ENCODE assay signal across 12 cellular contexts in genomic region chr2:37858197-37858711, GRCh38.
DNase-seq lines count a peak whose midpoint lies in the region; ATAC-seq and TF ChIP-seq lines count a peak whose summit lies in the region.
"Had no signal": no experiment of that assay in that cellular context is flagged by ENCODE, and none has a peak within 500 bp of the region (broad histone marks: within the 10 kb centered on the region; RNA-seq: fewer than 3 reads in every experiment).

No MANE protein-coding gene starts in this region.

- H3K79me1 ChIP-seq in trophoblast cell (ENCODE audit: low read length), result no peaks in the 10 kb centered on the region

- no peak overlapping the region for H2BK5ac ChIP-seq in trophoblast cell (ENCODE audit: low read depth, low read length, poor library complexity)

- H3K9me3 ChIP-seq in trophoblast cell (ENCODE audit: insufficient read depth, low read depth, low read length), result peaks cover 12% of the 10 kb centered on the region

- no peak overlapping the region for H3K4ac ChIP-seq in trophoblast cell (ENCODE audit: low read depth, low read length)

- peaks cover 2 to 11% of the 10 kb centered on the region in 2 experiments for H3K4me1 ChIP-seq in trophoblast cell (ENCODE audit: control insufficient read depth in 1 of 2, insufficient read depth in 2 of 2, low read length in 2 of 2)

- H4K91ac ChIP-seq in trophoblast cell (ENCODE audit: low read depth, low read length), result peak overlapping the region; percentile 17

- H4K8ac ChIP-seq in trophoblast cell (ENCODE audit: low read depth, low read length), result no peak overlapping the region

- H3K79me2 ChIP-seq in trophoblast cell (ENCODE audit: control insufficient read depth, insufficient read depth, low read length, poor library complexity), result no peaks in the 10 kb centered on the region

- H3K23ac ChIP-seq in trophoblast cell (ENCODE audit: low read length), result no peak overlapping the region

- peak overlapping the region; percentile 44 for H2BK12ac ChIP-seq in trophoblast cell (ENCODE audit: low read length)

- WGBS in trophoblast cell (ENCODE audit: extremely low coverage, insufficient coverage, insufficient read length), result no CpG with 5 or more reads among the region's 5 CpGs

- no peaks in the 10 kb centered on the region for H3K36me3 ChIP-seq in trophoblast cell (ENCODE audit: control insufficient read depth in 1 of 2, insufficient read depth in 2 of 2, low read length in 2 of 2)

- no peak overlapping the region for H3K27ac ChIP-seq in trophoblast cell (ENCODE audit: low read depth, low read length)

- H2BK120ac ChIP-seq in trophoblast cell (ENCODE audit: insufficient read depth, low read length, poor library complexity), result no peak overlapping the region

- H3K27me3 ChIP-seq in trophoblast cell (ENCODE audit: insufficient read depth, low read length), result no peaks in the 10 kb centered on the region

- no peak overlapping the region for H3K18ac ChIP-seq in trophoblast cell (ENCODE audit: low read length)

- H3K14ac ChIP-seq in trophoblast cell (ENCODE audit: low read length), result no peak overlapping the region

- DNase-seq in EH (ENCODE audit: low read depth) (peak; percentile 98), foreskin fibroblast (peak; percentile 27 to 63), trophoblast cell (no peak), NCI-H187 treated with DMSO at 0.1 percent for 48 hours (lab: John Stamatoyannopoulos, UW) (no peak), NCI-H510A (lab: John Stamatoyannopoulos, UW) (no peak)
- no peak for DNase-seq in activated CD4-positive, alpha-beta T cell treated with anti-CD3 and anti-CD28 coated beads for 1 hour
- DNase-seq: amygdala; midbrain; stimulated activated naive CD4-positive, alpha-beta T cell treated with Interleukin-2 at 50 U/mL for 16 hours had no signal

- H3K4me2 ChIP-seq in trophoblast cell (ENCODE audit: low read length), result no peak overlapping the region

- H4K12ac ChIP-seq in trophoblast cell (ENCODE audit: low read depth, low read length), result peak overlapping the region; percentile 63

- H2AFZ ChIP-seq in trophoblast cell (ENCODE audit: insufficient read depth, low read length, poor library complexity), result no peak overlapping the region

- H3K9ac ChIP-seq in trophoblast cell (ENCODE audit: low read length), result no peak overlapping the region

- no peak for TF ChIP-seq CTCF in foreskin fibroblast (IDR thresholded peaks at IDR 0.05; ENCODE audit: low read depth, low read length)

- ATAC-seq in SK-N-SH treated with all-trans-retinoic acid at 6 μM for 48 hours (peak; percentile 70), GM21576 (IDR thresholded peaks at IDR 0.05; ENCODE audit: unreplicated experiment) (no peak)
- ATAC-seq: esophagus mucosa had no signal

- no peak overlapping the region for H3K4me3 ChIP-seq in foreskin fibroblast (ENCODE audit: low read depth in 1 of 2, low read length in 2 of 2)
- H3K4me3 ChIP-seq in trophoblast cell (ENCODE audit: low read depth, low read length), result no peak overlapping the region

- no peak overlapping the region for H2AK5ac ChIP-seq in trophoblast cell (ENCODE audit: low read length)

TF ChIP-seq in SK-N-SH treated with all-trans-retinoic acid at 6 μM for 48 hours, 23 proteins besides CTCF, POLR2A, EP300 and RAD21:
- TF ChIP-seq ZC3H10 (CRISPR knock-in tag; IDR thresholded peaks at IDR 0.05), result no peak
- TF ChIP-seq TOX (CRISPR knock-in tag; IDR thresholded peaks at IDR 0.05; ENCODE audit: borderline replicate concordance), result no peak
- TF ChIP-seq ARNTL (CRISPR knock-in tag; IDR thresholded peaks at IDR 0.05; ENCODE audit: borderline replicate concordance, low read depth), result no peak
- TF ChIP-seq CSRNP3 (CRISPR knock-in tag; IDR thresholded peaks at IDR 0.05), result no peak
- TF ChIP-seq OSR1 (CRISPR knock-in tag; IDR thresholded peaks at IDR 0.05), result no peak
- 0 out of 2 replicates have a peak, but pooled peaks have one; percentile 38 for TF ChIP-seq SNAI2 (CRISPR knock-in tag; IDR thresholded peaks at IDR 0.05)
- no peak for TF ChIP-seq TSHZ2 (CRISPR knock-in tag; IDR thresholded peaks at IDR 0.05)
- no peak for TF ChIP-seq TCF4 (CRISPR knock-in tag; IDR thresholded peaks at IDR 0.05; ENCODE audit: borderline replicate concordance)
- TF ChIP-seq ISL1 (CRISPR knock-in tag; IDR thresholded peaks at IDR 0.05), result peak; percentile 37; the same call in 1 of the 2 replicates
TF ChIP-seq in SK-N-SH treated with all-trans-retinoic acid at 6 μM for 48 hours: peak in this region for 2.

Comparison
In these comparisons a context has a peak if more than half of its experiments do, and no peak if none do; other contexts are left out.
1. DNase-seq: peak in EH (single experiment) and foreskin fibroblast (2 of 2); none in trophoblast cell (0 of 2), NCI-H187 treated with DMSO at 0.1 percent for 48 hours (single experiment), activated CD4-positive, alpha-beta T cell treated with anti-CD3 and anti-CD28 coated beads for 1 hour (single experiment) and NCI-H510A (single experiment).